14 cellular contexts compared by ENCODE assay signal in genomic region chr3:160773722-160774121, GRCh38.
"Had no signal": no experiment of that assay in that cellular context is flagged by ENCODE, and none has a peak within 500 bp of the region (broad histone marks: within the 10 kb centered on the region; RNA-seq: fewer than 3 reads in every experiment).

No MANE protein-coding gene starts in this region.

- H3K27me3 Mint-ChIP-seq: activated CD4-positive, alpha-beta T cell treated with anti-CD3 and anti-CD28 coated beads, Interleukin-2, amount 10 ng/mL, durations not matched to agents 24 days and 14 days; memory B cell had no signal

- H3K27ac Mint-ChIP-seq: activated CD4-positive, alpha-beta T cell treated with anti-CD3 and anti-CD28 coated beads, Interleukin-2, amount 10 ng/mL, durations not matched to agents 24 days and 14 days; memory B cell; neural progenitor cell; T-helper 2 cell treated with Interferon-gamma antibody and Interleukin-4, amounts not matched to agents 5 μg/mL and 100 μg/mL, for 36 hours; WTC11 had no signal

- H3K36me3 Mint-ChIP-seq: memory B cell, neural progenitor cell, WTC11 had no signal

- H3K4me1 Mint-ChIP-seq: activated CD4-positive, alpha-beta T cell treated with anti-CD3 and anti-CD28 coated beads, Interleukin-2, amount 10 ng/mL, durations not matched to agents 24 days and 14 days; WTC11 had no signal

- ATAC-seq: esophagus mucosa, right lobe of liver, upper lobe of right lung, WTC11 had no signal

- H3K4me3 Mint-ChIP-seq: activated CD4-positive, alpha-beta T cell treated with anti-CD3 and anti-CD28 coated beads, Interleukin-2, amount 10 ng/mL, durations not matched to agents 24 days and 14 days; memory B cell; neural progenitor cell; T-helper 2 cell treated with Interferon-gamma antibody and Interleukin-4, amounts not matched to agents 5 μg/mL and 100 μg/mL, for 36 hours; WTC11 had no signal

- DNase-seq: activated CD4-positive, alpha-beta T cell treated with anti-CD3 and anti-CD28 coated beads, Interleukin-2, amount 10 ng/mL, durations not matched to agents 24 days and 14 days; activated naive CD4-positive, alpha-beta T cell; cerebellar nuclear complex; effector CD8-positive, alpha-beta T cell; right lobe of liver; small intestine; stimulated activated CD4-positive, alpha-beta T cell treated with anti-CD3 and anti-CD28 coated beads, Interleukin-15, amount 100 ng/mL, for 24 hours; stimulated activated CD4-positive, alpha-beta T cell treated with anti-CD3 and anti-CD28 coated beads, Interleukin-2, amount 100 ng/mL, for 48 hours; upper lobe of right lung had no signal

- H3K9me3 Mint-ChIP-seq: activated CD4-positive, alpha-beta T cell treated with anti-CD3 and anti-CD28 coated beads, Interleukin-2, amount 10 ng/mL, durations not matched to agents 24 days and 14 days; memory B cell; neural progenitor cell; T-helper 2 cell treated with Interferon-gamma antibody and Interleukin-4, amounts not matched to agents 5 μg/mL and 100 μg/mL, for 36 hours; WTC11 had no signal
